ENCODE assay signal across 8 cellular contexts in genomic region chr17:81860756-81861568, GRCh38. TPM values are rescaled to one million over a fixed set of nuclear protein-coding genes. Genes with fewer than 3 reads are reported as not detected.
DNase-seq lines count a peak whose midpoint lies in the region; ATAC-seq and TF ChIP-seq lines count a peak whose summit lies in the region.

No MANE protein-coding gene starts in this region.

- peak; percentile 100 for DNase-seq in NCI-H1694 (lab: John Stamatoyannopoulos, UW)
- DNase-seq in amygdala (lab: John Stamatoyannopoulos, UW), result peak; percentile 97 to 100 (median 99)
- peak; percentile 99 for DNase-seq in left ventricle myocardium inferior
- peak; percentile 100 for DNase-seq in posterior vena cava (ENCODE audit: low spot score)
- DNase-seq in upper lobe of right lung, result peak; percentile 99

- TF ChIP-seq CTCF in left ventricle myocardium inferior (IDR thresholded peaks at IDR 0.05; ENCODE audit: borderline replicate concordance) (peak; percentile 50), upper lobe of right lung (IDR thresholded peaks at IDR 0.05) (peak; percentile 25)

- H3K4me1 Mint-ChIP-seq in T-helper 1 cell treated with Interleukin-12 subunit alpha and Interleukin-12 subunit beta and Interleukin-4 antibody, amounts not matched to agents 30 μg/mL and 1 μg/mL, for 36 hours (ENCODE audit: low read depth), result peaks cover 20% of the 10 kb centered on the region

- H3K4me3 ChIP-seq in left ventricle myocardium inferior (peak overlapping the region; percentile 81), upper lobe of right lung (peak overlapping the region; percentile 67)

- H3K9me3 Mint-ChIP-seq in T-helper 1 cell treated with Interleukin-12 subunit alpha and Interleukin-12 subunit beta and Interleukin-4 antibody, amounts not matched to agents 30 μg/mL and 1 μg/mL, for 36 hours, result no peaks in the 10 kb centered on the region

- peak overlapping the region; percentile 90 for H3K4me3 Mint-ChIP-seq in T-helper 1 cell treated with Interleukin-12 subunit alpha and Interleukin-12 subunit beta and Interleukin-4 antibody, amounts not matched to agents 30 μg/mL and 1 μg/mL, for 36 hours

- peak overlapping the region; percentile 96 for H3K27ac Mint-ChIP-seq in T-helper 1 cell treated with Interleukin-12 subunit alpha and Interleukin-12 subunit beta and Interleukin-4 antibody, amounts not matched to agents 30 μg/mL and 1 μg/mL, for 36 hours

- intact Hi-C loops in left ventricle myocardium inferior (cut with micrococcal nuclease), result no loop called here
- intact Hi-C loops in posterior vena cava (cut with DNase I), result no loop called here
- intact Hi-C loops in upper lobe of right lung (cut with DNase I), result no loop called here

- ATAC-seq in GM18498 (IDR thresholded peaks at IDR 0.05; ENCODE audit: unreplicated experiment) (peak; percentile 81), HG02885 (IDR thresholded peaks at IDR 0.05; ENCODE audit: poor library complexity, unreplicated experiment) (peak; percentile 85), upper lobe of right lung (peak; percentile 95)

- H3K4me1 ChIP-seq in left ventricle myocardium inferior, result peaks cover 77% of the 10 kb centered on the region
- peaks cover 23% of the 10 kb centered on the region for H3K4me1 ChIP-seq in upper lobe of right lung

- H3K36me3 ChIP-seq in left ventricle myocardium inferior (peaks cover 35% of the 10 kb centered on the region), upper lobe of right lung (peaks cover 31% of the 10 kb centered on the region)

- H3K27me3 ChIP-seq in left ventricle myocardium inferior (ENCODE audit: low read depth) (no peaks in the 10 kb centered on the region), upper lobe of right lung (no peaks in the 10 kb centered on the region)

- H3K9me3 ChIP-seq in left ventricle myocardium inferior (replicated peaks), result no peaks in the 10 kb centered on the region
- no peaks in the 10 kb centered on the region for H3K9me3 ChIP-seq in upper lobe of right lung

- H3K27ac ChIP-seq in left ventricle myocardium inferior (replicated peaks), result peak overlapping the region; percentile 97
- H3K27ac ChIP-seq in upper lobe of right lung, result peak overlapping the region; percentile 98

- peaks cover 27% of the 10 kb centered on the region for H3K36me3 Mint-ChIP-seq in T-helper 1 cell treated with Interleukin-12 subunit alpha and Interleukin-12 subunit beta and Interleukin-4 antibody, amounts not matched to agents 30 μg/mL and 1 μg/mL, for 36 hours (ENCODE audit: low read depth)

- H3K27me3 Mint-ChIP-seq in T-helper 1 cell treated with Interleukin-12 subunit alpha and Interleukin-12 subunit beta and Interleukin-4 antibody, amounts not matched to agents 30 μg/mL and 1 μg/mL, for 36 hours (ENCODE audit: low read depth), result peaks cover 4% of the 10 kb centered on the region

RNA-seq across cellular contexts. Expression of gene P4HB, which starts 0.6 kb away (rescaled TPM):
- total RNA-seq in left ventricle myocardium inferior, result 267 TPM
- total RNA-seq in posterior vena cava, result 100 to 1,000 TPM; 339 to 482 TPM
- total RNA-seq in upper lobe of right lung, result 462 TPM

RNA-seq across cellular contexts. Expression of gene ARHGDIA, which starts 10.2 kb away (rescaled TPM):
- total RNA-seq in left ventricle myocardium inferior (95.1 TPM), posterior vena cava (100 to 1,000 TPM; 375 to 421 TPM), upper lobe of right lung (386 TPM)

RNA-seq across cellular contexts. Expression of gene PPP1R27, which starts 26.1 kb away (rescaled TPM):
- total RNA-seq in left ventricle myocardium inferior (0.25 TPM), posterior vena cava (not detected), upper lobe of right lung (not detected)

RNA-seq across cellular contexts. Expression of gene MCRIP1, which starts 27.9 kb away (rescaled TPM):
- 110 TPM for total RNA-seq in left ventricle myocardium inferior
- total RNA-seq in posterior vena cava, result 100 to 1,000 TPM in 1 of 2 donors, 10 to 100 TPM in 1; 97.6 to 101 TPM
- total RNA-seq in upper lobe of right lung, result 72.8 TPM

RNA-seq across cellular contexts. Expression of gene ALYREF, which starts 30.4 kb away (rescaled TPM):
- total RNA-seq in left ventricle myocardium inferior (32.1 TPM), posterior vena cava (10 to 100 TPM; 34.3 to 36.3 TPM), upper lobe of right lung (39.4 TPM)

Comparison
In these comparisons a context has a peak if more than half of its experiments do, and no peak if none do; other contexts are left out.
1. Peak in every context shown above with its lines: DNase-seq, ATAC-seq, H3K4me3 ChIP-seq and H3K27ac ChIP-seq.